ENCODE assay signal across 27 cellular contexts in genomic region chr6:41352396-41352795, GRCh38. TPM values are rescaled to one million over a fixed set of nuclear protein-coding genes. Genes with fewer than 3 reads are reported as not detected.
DNase-seq lines count a peak whose midpoint lies in the region; FAIRE-seq and TF ChIP-seq lines count a peak whose summit lies in the region.
"Had no signal": no experiment of that assay in that cellular context is flagged by ENCODE, and none has a peak within 500 bp of the region (broad histone marks: within the 10 kb centered on the region; RNA-seq: fewer than 3 reads in every experiment).

No MANE protein-coding gene starts in this region.

- H3K9me3 ChIP-seq in sigmoid colon, result peaks cover 0 to 4% (median 0%) of the 10 kb centered on the region in 4 donors
- H3K9me3 ChIP-seq: BE2C, SJCRH30 had no signal

- TF ChIP-seq CTCF in bronchial epithelial cell (IDR thresholded peaks at IDR 0.05; ENCODE audit: insufficient read depth, low read length, severe bottlenecking) (no peak), sigmoid colon (IDR thresholded peaks at IDR 0.05) (no peak)

- DNase-seq in NCI-H2029 (lab: John Stamatoyannopoulos, UW) (peak; percentile 16), NCI-H2029 treated with DMSO at 0.1 percent for 48 hours (lab: John Stamatoyannopoulos, UW) (no peak), bronchial epithelial cell (ENCODE audit: low read depth) (no peak), sigmoid colon (peak; percentile 25), NCI-H1930 (lab: John Stamatoyannopoulos, UW) (no peak), activated gamma-delta T cell (lab: John Stamatoyannopoulos, UW) (no peak)
- DNase-seq in activated CD8-positive, alpha-beta memory T cell treated with anti-CD3 and anti-CD28 coated beads, Interleukin-2, amount 50 U/mL, for 48 hours, result peak; percentile 30
- no peak for DNase-seq in activated CD8-positive, alpha-beta memory T cell treated with anti-CD3 and anti-CD28 coated beads, Interleukin-2, amount 50 U/mL, for 4 hours
- DNase-seq: ACHN; BE2C; DMS153; NCI-H1092 treated with DMSO at 0.1 percent for 48 hours; NCI-H1436; NCI-H187; NCI-H226; NCI-H510A treated with DMSO at 0.1 percent for 48 hours; NK-92 treated with Interleukin-12 subunit alpha and Interleukin-12 subunit beta, amount 100 ng/mL, for 24 hours; PC-3 had no signal

- WGBS in sigmoid colon, 2 donors, result 33 to 49% methylated on average over 3 of the region's 3 CpGs

- intact Hi-C loops in sigmoid colon (cut with DNase I), result no loop called here

- peak; percentile 28 for FAIRE-seq in bronchial epithelial cell (lab: Jason Lieb, UNC)
- FAIRE-seq: GM18507, H54 had no signal

- H3K27ac ChIP-seq in sigmoid colon, result no peak overlapping the region
- H3K27ac ChIP-seq: 22Rv1, KMS-11, SJCRH30 had no signal

- no peak overlapping the region for H3K4me3 ChIP-seq in bronchial epithelial cell (ENCODE audit: low read depth, low read length)
- no peak overlapping the region for H3K4me3 ChIP-seq in sigmoid colon
- H3K4me3 ChIP-seq: SJCRH30 had no signal

- H3K4me1 ChIP-seq in sigmoid colon, result no peaks in the 10 kb centered on the region
- H3K4me1 ChIP-seq: BE2C had no signal

- peaks cover 12% of the 10 kb centered on the region for H3K27me3 ChIP-seq in bronchial epithelial cell (ENCODE audit: control insufficient read depth, insufficient read depth, low read length)
- H3K27me3 ChIP-seq in sigmoid colon, result peaks cover 0 to 24% (median 3%) of the 10 kb centered on the region in 3 donors

- no peak for TF ChIP-seq EP300 in sigmoid colon (IDR thresholded peaks at IDR 0.05)

- TF ChIP-seq POLR2A in sigmoid colon (IDR thresholded peaks at IDR 0.05), result no peak

- H3K36me3 ChIP-seq in bronchial epithelial cell (ENCODE audit: control insufficient read depth, insufficient read depth, low read length) (no peaks in the 10 kb centered on the region), sigmoid colon (no peaks in the 10 kb centered on the region)
- H3K36me3 ChIP-seq: BE2C, SJCRH30 had no signal

RNA-seq across cellular contexts. Expression of gene NCR2, which starts 17.0 kb away (rescaled TPM):
- not detected in 2 replicates for total RNA-seq in bronchial epithelial cell
- not detected for total RNA-seq in sigmoid colon
- polyA plus RNA-seq in sigmoid colon, result under 1 TPM in 1 of 3 donors, not detected in 2; 0.20 TPM
- total RNA-seq: Daoy, G401, PC-3, Right ventricle myocardium inferior, SJCRH30 had no signal
- polyA plus RNA-seq: IgD-negative memory B cell had no signal

Comparison
In these comparisons a context has a peak if more than half of its experiments do, and no peak if none do; other contexts are left out.
1. DNase-seq: peak in NCI-H2029 (single experiment), activated CD8-positive, alpha-beta memory T cell treated with anti-CD3 and anti-CD28 coated beads, Interleukin-2, amount 50 U/mL, for 48 hours (single experiment) and sigmoid colon (single experiment); none in NCI-H2029 treated with DMSO at 0.1 percent for 48 hours (single experiment), activated CD8-positive, alpha-beta memory T cell treated with anti-CD3 and anti-CD28 coated beads, Interleukin-2, amount 50 U/mL, for 4 hours (single experiment), bronchial epithelial cell (single experiment), NCI-H1930 (0 of 2) and activated gamma-delta T cell (single experiment).